17 cellular contexts compared by ENCODE assay signal in the genomic region with DNA sequence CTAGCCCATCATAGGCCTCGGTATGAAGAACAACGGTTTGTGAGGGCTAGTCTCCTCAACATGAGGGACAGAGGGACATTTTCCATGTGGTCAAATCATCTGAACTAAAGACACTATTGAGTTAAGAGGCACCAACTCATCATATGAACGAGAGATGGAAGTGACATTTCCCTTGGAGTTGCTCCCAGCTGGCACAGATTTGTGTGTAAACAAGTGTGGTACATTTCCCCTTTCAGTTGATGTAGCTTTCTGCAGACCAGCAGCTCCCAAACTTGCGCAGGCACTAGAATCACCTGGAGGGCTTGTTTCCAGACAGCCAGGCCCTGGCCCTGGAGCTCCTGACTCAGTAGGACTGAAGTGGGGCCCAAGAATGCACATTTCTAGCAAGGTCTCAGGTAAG.
A peak's percentile ranks its signal among the peaks of the same experiment; 100 is the strongest.
DNase-seq lines count a peak whose midpoint lies in the region; ATAC-seq and TF ChIP-seq lines count a peak whose summit lies in the region.
"Had no signal": no experiment of that assay in that cellular context is flagged by ENCODE, and none has a peak within 500 bp of the region (broad histone marks: within the 10 kb centered on the region; RNA-seq: fewer than 3 reads in every experiment).

No MANE protein-coding gene starts in this region.

- DNase-seq in LNCaP clone FGC (ENCODE audit: low read depth) (peak; percentile 95), right lobe of liver (peak in 1 of 3 donors; percentile 53), psoas muscle (no peak)
- DNase-seq in activated CD8-positive, alpha-beta memory T cell treated with anti-CD3 and anti-CD28 coated beads, Interleukin-2, amount 10 ng/mL, durations not matched to agents 7 days and 5 days = no peak
- DNase-seq: C1 segment of cervical spinal cord; Caco-2; CD4-positive, CD25-positive, alpha-beta regulatory T cell; CD8-positive, alpha-beta T cell; DMS153; DND-41; H9 had no signal

- no peak overlapping the region for H3K4me3 Mint-ChIP-seq in activated CD8-positive, alpha-beta memory T cell treated with anti-CD3 and anti-CD28 coated beads, Interleukin-2, amount 10 ng/mL, durations not matched to agents 7 days and 5 days
- H3K4me3 Mint-ChIP-seq: CD4-positive, CD25-positive, alpha-beta regulatory T cell; CD8-positive, alpha-beta T cell; GM23338; H9 had no signal

- H3K4me3 ChIP-seq in LNCaP clone FGC (ENCODE audit: low read depth, low read length) (no peak overlapping the region), right lobe of liver (no peak overlapping the region), psoas muscle (no peak overlapping the region)
- H3K4me3 ChIP-seq: GM12878, GM23338 had no signal

- peak in 3 of 4 donors; percentile 9 to 65 (median 48) for ATAC-seq in right lobe of liver
- no peak for ATAC-seq in psoas muscle
- no peak for ATAC-seq in HG03196 (IDR thresholded peaks at IDR 0.05; ENCODE audit: unreplicated experiment)
- ATAC-seq in activated CD8-positive, alpha-beta memory T cell treated with anti-CD3 and anti-CD28 coated beads, Interleukin-2, amount 10 ng/mL, durations not matched to agents 7 days and 5 days = no peak
- ATAC-seq in GM19328 (IDR thresholded peaks at IDR 0.05; ENCODE audit: unreplicated experiment) = no peak
- ATAC-seq: CD8-positive, alpha-beta T cell; GM12878; GM23338; HCT116 had no signal

- H3K27me3 ChIP-seq in right lobe of liver (no peaks in the 10 kb centered on the region), psoas muscle (ENCODE audit: insufficient read depth in 3 of 3, low read length in 2 of 3) (no peaks in the 10 kb centered on the region)

- H3K36me3 Mint-ChIP-seq in activated CD8-positive, alpha-beta memory T cell treated with anti-CD3 and anti-CD28 coated beads, Interleukin-2, amount 10 ng/mL, durations not matched to agents 7 days and 5 days = no peaks in the 10 kb centered on the region

- WGBS in right lobe of liver (ENCODE audit: insufficient coverage, low coverage, low lambda C conversion rate, missing lambda C conversion rate) = 57% methylated on average over 4 of the region's 4 CpGs
- WGBS in psoas muscle, 3 donors = 45 to 68% (median 65%) methylated on average over 4 of the region's 4 CpGs

- H3K4me1 ChIP-seq in right lobe of liver = peaks cover 0 to 17% (median 6%) of the 10 kb centered on the region in 4 donors
- H3K4me1 ChIP-seq in psoas muscle = peaks cover 14% of the 10 kb centered on the region
- H3K4me1 ChIP-seq: Caco-2 had no signal

- no peak for TF ChIP-seq POLR2A in right lobe of liver (IDR thresholded peaks at IDR 0.05)

- no peak overlapping the region for H3K27ac Mint-ChIP-seq in activated CD8-positive, alpha-beta memory T cell treated with anti-CD3 and anti-CD28 coated beads, Interleukin-2, amount 10 ng/mL, durations not matched to agents 7 days and 5 days
- H3K27ac Mint-ChIP-seq: CD4-positive, CD25-positive, alpha-beta regulatory T cell; CD8-positive, alpha-beta T cell; GM23338; H9 had no signal

- H3K4me1 Mint-ChIP-seq in activated CD8-positive, alpha-beta memory T cell treated with anti-CD3 and anti-CD28 coated beads, Interleukin-2, amount 10 ng/mL, durations not matched to agents 7 days and 5 days = peaks cover 2% of the 10 kb centered on the region
- H3K4me1 Mint-ChIP-seq: CD4-positive, CD25-positive, alpha-beta regulatory T cell had no signal

- H3K9me3 ChIP-seq in right lobe of liver (no peaks in the 10 kb centered on the region), psoas muscle (no peaks in the 10 kb centered on the region)
- H3K9me3 ChIP-seq: Caco-2 had no signal

- intact Hi-C loops in right lobe of liver (cut with DNase I) = no loop called here
- intact Hi-C loops in psoas muscle (cut with DNase I) = no loop called here

- no peaks in the 10 kb centered on the region for H3K9me3 Mint-ChIP-seq in activated CD8-positive, alpha-beta memory T cell treated with anti-CD3 and anti-CD28 coated beads, Interleukin-2, amount 10 ng/mL, durations not matched to agents 7 days and 5 days (ENCODE audit: low read depth)
- H3K9me3 Mint-ChIP-seq: CD4-positive, CD25-positive, alpha-beta regulatory T cell; CD8-positive, alpha-beta T cell; GM23338; H9 had no signal

- TF ChIP-seq CTCF in C4-2B (conservative IDR thresholded peaks at IDR 0.05) (no peak), LNCaP clone FGC (IDR thresholded peaks at IDR 0.05; ENCODE audit: control insufficient read depth, extremely low read depth, insufficient read depth) (no peak), right lobe of liver (IDR thresholded peaks at IDR 0.05) (no peak), psoas muscle (IDR thresholded peaks at IDR 0.05) (no peak)

- H3K27ac ChIP-seq in C4-2B (peak overlapping the region; percentile 70), right lobe of liver (no peak overlapping the region), psoas muscle (peak overlapping the region; percentile 2)

- H3K27me3 Mint-ChIP-seq in activated CD8-positive, alpha-beta memory T cell treated with anti-CD3 and anti-CD28 coated beads, Interleukin-2, amount 10 ng/mL, durations not matched to agents 7 days and 5 days = no peaks in the 10 kb centered on the region
- H3K27me3 Mint-ChIP-seq: CD4-positive, CD25-positive, alpha-beta regulatory T cell had no signal

- CTCF ChIA-PET in activated CD8-positive, alpha-beta memory T cell treated with anti-CD3 and anti-CD28 coated beads, Interleukin-2, amount 10 ng/mL, durations not matched to agents 7 days and 5 days (lab: Charles Lee) = no interaction called here

- H3K36me3 ChIP-seq in right lobe of liver (no peaks in the 10 kb centered on the region), psoas muscle (ENCODE audit: insufficient read depth in 1 of 2, low read depth in 1 of 2) (no peaks in the 10 kb centered on the region)

Comparison
In these comparisons a context has a peak if more than half of its experiments do, and no peak if none do; other contexts are left out.
1. H3K27ac ChIP-seq: peak in C4-2B (single experiment) and psoas muscle (single experiment); none in right lobe of liver (0 of 3).
2. ATAC-seq: peak in right lobe of liver (3 of 4); none in psoas muscle (0 of 4), HG03196 (single experiment), activated CD8-positive, alpha-beta memory T cell treated with anti-CD3 and anti-CD28 coated beads, Interleukin-2, amount 10 ng/mL, durations not matched to agents 7 days and 5 days (single experiment) and GM19328 (single experiment).